8 cellular contexts compared by ENCODE assay signal in genomic region chr4:39446842-39447573, GRCh38. TPM values are rescaled to one million over a fixed set of nuclear protein-coding genes. Genes with fewer than 3 reads are reported as not detected.
DNase-seq lines count a peak whose midpoint lies in the region; ATAC-seq, FAIRE-seq and TF ChIP-seq lines count a peak whose summit lies in the region.

No MANE protein-coding gene starts in this region.

- POLR2A ChIA-PET in activated CD4-positive, alpha-beta T cell treated with anti-CD3 and anti-CD28 coated beads, Interleukin-2, amount 10 ng/mL, durations not matched to agents 7 days and 5 days (lab: Charles Lee), result no interaction called here
- POLR2A ChIA-PET in endothelial cell of umbilical vein (lab: Charles Lee), result interaction anchor here (0.7 to 0.8 kb wide), 2 partner anchors 16 to 402 kb away, joined by 3 read pairs; no protein-coding TSS in a partner anchor

- H3K4me3 Mint-ChIP-seq in activated CD4-positive, alpha-beta T cell treated with anti-CD3 and anti-CD28 coated beads, Interleukin-2, amount 10 ng/mL, durations not matched to agents 7 days and 5 days, result peak overlapping the region; percentile 22

- H3K4me1 ChIP-seq in endothelial cell of umbilical vein (ENCODE audit: control insufficient read depth, extremely low read depth, insufficient read depth, low read length) (peaks cover 7% of the 10 kb centered on the region), mucosa of rectum (ENCODE audit: control insufficient read depth in 2 of 2, insufficient read depth in 2 of 2, low read length in 2 of 2) (peaks cover 9 to 13% of the 10 kb centered on the region in 2 donors), tibial artery (peaks cover 0 to 12% (median 8%) of the 10 kb centered on the region in 4 donors)

- H3K9ac ChIP-seq in endothelial cell of umbilical vein (replicated peaks; ENCODE audit: extremely low read depth, insufficient read depth, low read length), result no peak overlapping the region
- H3K9ac ChIP-seq in mucosa of rectum (ENCODE audit: low read depth in 1 of 2, low read length in 2 of 2), result peak overlapping the region; percentile 60 to 61

- H3K36me3 ChIP-seq in endothelial cell of umbilical vein (ENCODE audit: control insufficient read depth in 2 of 2, extremely low read depth in 1 of 2, insufficient read depth in 2 of 2, low read length in 2 of 2), result peaks cover 4% of the 10 kb centered on the region in 2 experiments
- peaks cover 9 to 11% of the 10 kb centered on the region in 2 donors for H3K36me3 ChIP-seq in mucosa of rectum (ENCODE audit: control insufficient read depth in 2 of 2, insufficient read depth in 2 of 2, low read length in 2 of 2)
- H3K36me3 ChIP-seq in tibial artery, result peaks cover 7 to 36% (median 16%) of the 10 kb centered on the region in 3 donors

- no peak for TF ChIP-seq POLR2A in endothelial cell of umbilical vein (IDR thresholded peaks at IDR 0.05; ENCODE audit: low read depth, low read length)

- peak overlapping the region; percentile 73 for H2AFZ ChIP-seq in endothelial cell of umbilical vein (ENCODE audit: low read depth, low read length)

- peaks cover 23% of the 10 kb centered on the region for H3K36me3 Mint-ChIP-seq in activated CD4-positive, alpha-beta T cell treated with anti-CD3 and anti-CD28 coated beads, Interleukin-2, amount 10 ng/mL, durations not matched to agents 7 days and 5 days (ENCODE audit: low read depth)

- peaks cover 19% of the 10 kb centered on the region for H3K4me1 Mint-ChIP-seq in activated CD4-positive, alpha-beta T cell treated with anti-CD3 and anti-CD28 coated beads, Interleukin-2, amount 10 ng/mL, durations not matched to agents 7 days and 5 days

- H3K4me3 ChIP-seq in endothelial cell of umbilical vein (replicated peaks in 1 of 3; ENCODE audit: insufficient read depth in 1 of 3, low read depth in 1 of 3, low read length in 3 of 3) (peak overlapping the region in 2 of 3 experiments; percentile 26 to 33), mucosa of rectum (ENCODE audit: low read length in 2 of 2) (peak overlapping the region; percentile 75), tibial artery (peak overlapping the region; percentile 38 to 50)

- no peak overlapping the region for H3K27ac Mint-ChIP-seq in activated CD4-positive, alpha-beta T cell treated with anti-CD3 and anti-CD28 coated beads, Interleukin-2, amount 10 ng/mL, durations not matched to agents 7 days and 5 days

- peak overlapping the region; percentile 58 for H3K4me2 ChIP-seq in endothelial cell of umbilical vein (ENCODE audit: insufficient read depth, low read length)

- no peaks in the 10 kb centered on the region for H4K20me1 ChIP-seq in endothelial cell of umbilical vein (replicated peaks; ENCODE audit: control insufficient read depth, extremely low read depth, insufficient read depth, low read length)

- CTCF ChIA-PET in activated CD4-positive, alpha-beta T cell treated with anti-CD3 and anti-CD28 coated beads, Interleukin-2, amount 10 ng/mL, durations not matched to agents 7 days and 5 days (lab: Charles Lee), result interaction anchor here (0.5 to 0.8 kb wide), 2 partner anchors 9 to 177 kb away, joined by 3 to 4 read pairs; no protein-coding TSS in a partner anchor
- CTCF ChIA-PET in endothelial cell of umbilical vein (lab: Charles Lee), result interaction anchor here (0.8 to 2.8 kb wide), 4 partner anchors 22 to 265 kb away, joined by 3 to 11 read pairs (median 3); partner anchors contain the start of gene WDR19

- intact Hi-C loops in endothelial cell of umbilical vein (cut with micrococcal nuclease), result loop anchor here (2.0 kb wide), 1 partner anchor 264 kb away; the partner anchor contains the start of gene WDR19
- intact Hi-C loops in tibial artery (cut with DNase I; ENCODE audit: low total_unique reads), result no loop called here

- no peak overlapping the region for H3K27ac ChIP-seq in endothelial cell of umbilical vein (ENCODE audit: insufficient read depth, low read depth, low read length)
- peak overlapping the region; percentile 78 to 83 for H3K27ac ChIP-seq in mucosa of rectum (ENCODE audit: low read depth in 2 of 2, low read length in 2 of 2)
- H3K27ac ChIP-seq in tibial artery, result peak overlapping the region in 1 of 2 donors; percentile 20

- H3K9me1 ChIP-seq in endothelial cell of umbilical vein (replicated peaks; ENCODE audit: control insufficient read depth, extremely low read depth, insufficient read depth, low read length), result no peaks in the 10 kb centered on the region

- peak; percentile 42 for DNase-seq in activated CD4-positive, alpha-beta T cell treated with anti-CD3 and anti-CD28 coated beads, Interleukin-2, amount 10 ng/mL, durations not matched to agents 7 days and 5 days
- DNase-seq in endothelial cell of umbilical vein (ENCODE audit: low read depth, low spot score), result peak; percentile 69
- DNase-seq in tibial artery, result peak; percentile 49 to 75
- no peak for DNase-seq in SK-N-DZ (ENCODE audit: low spot score)
- no peak for DNase-seq in LoVo (ENCODE audit: low spot score)

- dilution Hi-C loops in endothelial cell of umbilical vein (cut with MboI; ENCODE audit: extremely low pct_ligation_motif_present, low sequenced_read_pairs), result no loop called here

- H3K79me2 ChIP-seq in endothelial cell of umbilical vein (ENCODE audit: control insufficient read depth, insufficient read depth, low read length), result no peaks in the 10 kb centered on the region

- ATAC-seq in GM18873 (IDR thresholded peaks at IDR 0.05; ENCODE audit: low FRiP score, unreplicated experiment) (peak; percentile 78), HG03025 (IDR thresholded peaks at IDR 0.05; ENCODE audit: low FRiP score, unreplicated experiment) (peak; percentile 65)

- no TSS peak for BruUV-seq in endothelial cell of umbilical vein (replicated peaks; lab: Mats Ljungman, UMichigan)

- TF ChIP-seq CTCF in endothelial cell of umbilical vein (IDR thresholded peaks at IDR 0.05; ENCODE audit: extremely low read depth in 1 of 2, insufficient read depth in 1 of 2, low read depth in 1 of 2, low read length in 2 of 2), result peak; percentile 48 to 62
- peak in 1 of 2 experiments; percentile 19 for TF ChIP-seq CTCF in tibial artery (IDR thresholded peaks at IDR 0.05)

- no peaks in the 10 kb centered on the region for H3K9me3 Mint-ChIP-seq in activated CD4-positive, alpha-beta T cell treated with anti-CD3 and anti-CD28 coated beads, Interleukin-2, amount 10 ng/mL, durations not matched to agents 7 days and 5 days

- H3K27me3 Mint-ChIP-seq in activated CD4-positive, alpha-beta T cell treated with anti-CD3 and anti-CD28 coated beads, Interleukin-2, amount 10 ng/mL, durations not matched to agents 7 days and 5 days, result no peaks in the 10 kb centered on the region

- H3K27me3 ChIP-seq in endothelial cell of umbilical vein (ENCODE audit: control insufficient read depth in 2 of 2, insufficient read depth in 2 of 2, low read length in 2 of 2), result no peaks in the 10 kb centered on the region
- no peaks in the 10 kb centered on the region for H3K27me3 ChIP-seq in mucosa of rectum (ENCODE audit: control insufficient read depth in 2 of 2, insufficient read depth in 2 of 2, low read length in 2 of 2)
- no peaks in the 10 kb centered on the region for H3K27me3 ChIP-seq in tibial artery

- H3K9me3 ChIP-seq in endothelial cell of umbilical vein (replicated peaks; ENCODE audit: control insufficient read depth, insufficient read depth, low read length) (no peaks in the 10 kb centered on the region), mucosa of rectum (ENCODE audit: control insufficient read depth in 2 of 2, low read length in 2 of 2) (no peaks in the 10 kb centered on the region), tibial artery (no peaks in the 10 kb centered on the region)

- no peak for FAIRE-seq in endothelial cell of umbilical vein (lab: Jason Lieb, UNC)

RNA-seq across cellular contexts. Expression of gene RPL9, which starts 11.7 kb away (rescaled TPM):
- total RNA-seq in activated CD4-positive, alpha-beta T cell treated with anti-CD3 and anti-CD28 coated beads, Interleukin-2, amount 10 ng/mL, durations not matched to agents 7 days and 5 days, result 1,000 to 10,000 TPM in 1 of 2 experiments, 100 to 1,000 TPM in 1; 868 to 1,019 TPM
- 963 and 988 TPM in 2 replicates for total RNA-seq in endothelial cell of umbilical vein
- polyA plus RNA-seq in endothelial cell of umbilical vein, result 547 and 1,186 TPM in 2 replicates
- 1,188 and 1,430 TPM in 2 replicates for polyA plus RNA-seq in endothelial cell of umbilical vein (2011; cell fraction: cytosol; rRNA removed)
- 316 and 532 TPM in 2 replicates for polyA plus RNA-seq in endothelial cell of umbilical vein (2011; cell fraction: nucleus; rRNA removed)
- 1,381 and 1,788 TPM in 2 replicates for polyA plus RNA-seq in endothelial cell of umbilical vein (2012)
- polyA minus RNA-seq in endothelial cell of umbilical vein, result 69.0 and 71.6 TPM in 2 replicates
- polyA minus RNA-seq in endothelial cell of umbilical vein (2011; cell fraction: cytosol; rRNA and poly(A)+ RNA removed), result 525 TPM
- 185 and 229 TPM in 2 replicates for polyA minus RNA-seq in endothelial cell of umbilical vein (2011; cell fraction: nucleus; rRNA and poly(A)+ RNA removed)
- 4,928 and 7,239 TPM in 2 replicates for polyA plus RNA-seq in SK-N-DZ (2014; cell fraction: cytosol; rRNA removed)
- 2,869 and 8,300 TPM in 2 replicates for polyA plus RNA-seq in SK-N-DZ (2014; cell fraction: nucleus; rRNA removed)

RNA-seq across cellular contexts. Expression of gene LIAS, which starts 11.8 kb away (rescaled TPM):
- total RNA-seq in activated CD4-positive, alpha-beta T cell treated with anti-CD3 and anti-CD28 coated beads, Interleukin-2, amount 10 ng/mL, durations not matched to agents 7 days and 5 days, result 10 to 100 TPM; 14.2 to 14.5 TPM
- 9.7 and 11.3 TPM in 2 replicates for total RNA-seq in endothelial cell of umbilical vein
- 4.0 and 5.5 TPM in 2 replicates for polyA plus RNA-seq in endothelial cell of umbilical vein
- 8.1 and 8.9 TPM in 2 replicates for polyA plus RNA-seq in endothelial cell of umbilical vein (2011; cell fraction: cytosol; rRNA removed)
- 8.6 and 10.3 TPM in 2 replicates for polyA plus RNA-seq in endothelial cell of umbilical vein (2011; cell fraction: nucleus; rRNA removed)
- polyA plus RNA-seq in endothelial cell of umbilical vein (2012), result 6.0 and 12.3 TPM in 2 replicates
- polyA minus RNA-seq in endothelial cell of umbilical vein, result 2.3 and 5.6 TPM in 2 replicates
- 5.6 TPM for polyA minus RNA-seq in endothelial cell of umbilical vein (2011; cell fraction: cytosol; rRNA and poly(A)+ RNA removed)
- 4.5 and 7.2 TPM in 2 replicates for polyA minus RNA-seq in endothelial cell of umbilical vein (2011; cell fraction: nucleus; rRNA and poly(A)+ RNA removed)
- polyA plus RNA-seq in SK-N-DZ (2014; cell fraction: cytosol; rRNA removed), result 23.0 and 28.6 TPM in 2 replicates
- 17.0 and 17.1 TPM in 2 replicates for polyA plus RNA-seq in SK-N-DZ (2014; cell fraction: nucleus; rRNA removed)

RNA-seq across cellular contexts. Expression of gene KLB, which starts 40.3 kb away (rescaled TPM):
- not detected for total RNA-seq in activated CD4-positive, alpha-beta T cell treated with anti-CD3 and anti-CD28 coated beads, Interleukin-2, amount 10 ng/mL, durations not matched to agents 7 days and 5 days
- not detected in 2 replicates for total RNA-seq in endothelial cell of umbilical vein
- 0.01 and 0.02 TPM in 2 replicates for polyA plus RNA-seq in endothelial cell of umbilical vein
- 0.01 and 0.03 TPM in 2 replicates for polyA plus RNA-seq in endothelial cell of umbilical vein (2011; cell fraction: cytosol; rRNA removed)
- polyA plus RNA-seq in endothelial cell of umbilical vein (2011; cell fraction: nucleus; rRNA removed), result not detected in 2 replicates
- 0.03 TPM in 1 of 2 replicates, not detected in the other for polyA plus RNA-seq in endothelial cell of umbilical vein (2012)
- not detected in 2 replicates for polyA minus RNA-seq in endothelial cell of umbilical vein
- not detected for polyA minus RNA-seq in endothelial cell of umbilical vein (2011; cell fraction: cytosol; rRNA and poly(A)+ RNA removed)
- polyA minus RNA-seq in endothelial cell of umbilical vein (2011; cell fraction: nucleus; rRNA and poly(A)+ RNA removed), result not detected in 2 replicates
- not detected in 2 replicates for polyA plus RNA-seq in SK-N-DZ (2014; cell fraction: cytosol; rRNA removed)
- polyA plus RNA-seq in SK-N-DZ (2014; cell fraction: nucleus; rRNA removed), result not detected in 2 replicates

Comparison
In these comparisons a context has a peak if more than half of its experiments do, and no peak if none do; other contexts are left out.
1. DNase-seq: peak in activated CD4-positive, alpha-beta T cell treated with anti-CD3 and anti-CD28 coated beads, Interleukin-2, amount 10 ng/mL, durations not matched to agents 7 days and 5 days (single experiment), endothelial cell of umbilical vein (single experiment) and tibial artery (2 of 2); none in SK-N-DZ (single experiment) and LoVo (single experiment).
2. Peak in every context shown above with its lines, with median percentiles within 50 percentile points of each other: H3K4me3 ChIP-seq.